8 cellular contexts compared by ENCODE assay signal in the genomic region with DNA sequence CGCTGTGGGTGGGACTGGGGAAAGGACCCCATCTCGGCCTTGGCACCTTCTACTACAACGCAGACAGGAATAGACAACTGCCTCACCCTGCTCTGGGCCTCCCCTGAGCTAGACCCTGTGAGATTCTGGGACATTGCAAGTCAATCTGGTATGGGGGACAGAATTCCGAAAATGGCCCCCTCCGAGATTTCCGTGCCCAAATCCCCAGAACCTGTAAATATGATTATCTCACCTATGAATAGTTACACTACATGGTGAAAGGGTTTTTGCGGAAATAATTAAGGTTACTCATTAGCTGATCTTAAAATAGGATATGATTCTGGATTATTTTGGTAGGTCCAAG. TPM values are rescaled to one million over a fixed set of nuclear protein-coding genes. Genes with fewer than 3 reads are reported as not detected.
DNase-seq lines count a peak whose midpoint lies in the region; ATAC-seq and TF ChIP-seq lines count a peak whose summit lies in the region.

No MANE protein-coding gene starts in this region.

- H4K20me1 ChIP-seq in MM.1S (ENCODE audit: insufficient read depth, low read length) = no peaks in the 10 kb centered on the region

- H3K4me2 ChIP-seq in MM.1S (ENCODE audit: low read depth, low read length) = peak overlapping the region; percentile 82

- H3K4me1 Mint-ChIP-seq in natural killer cell treated with Interleukin-12 subunit alpha and Interleukin-12 subunit beta and Interleukin-15 and Interleukin-18, amount 100 ng/mL, for 72 hours (ENCODE audit: low read depth in 2 of 2) = peaks cover 32 to 37% of the 10 kb centered on the region in 2 donors

- CTCF ChIA-PET in BJ (lab: Yijun Ruan, JAX) = interaction anchor here (0.7 to 5.4 kb wide), 31 partner anchors 11 to 220 kb away, joined by 3 to 66 read pairs (median 4); a partner anchor contains a TSS

- H3K9me2 ChIP-seq in MM.1S (replicated peaks; ENCODE audit: insufficient read depth, low read length) = no peaks in the 10 kb centered on the region

- H3K4me1 ChIP-seq in MM.1S (ENCODE audit: low read length) = peaks cover 5% of the 10 kb centered on the region; the same call in 1 of the 2 replicates
- peaks cover 14% of the 10 kb centered on the region for H3K4me1 ChIP-seq in effector memory CD4-positive, alpha-beta T cell (ENCODE audit: control insufficient read depth, insufficient read depth, low read length, poor library complexity, severe bottlenecking)

- peak overlapping the region; percentile 73 for H3K9ac ChIP-seq in MM.1S (ENCODE audit: low read length)

- H3K36me3 Mint-ChIP-seq in natural killer cell treated with Interleukin-12 subunit alpha and Interleukin-12 subunit beta and Interleukin-15 and Interleukin-18, amount 100 ng/mL, for 72 hours = no peaks in the 10 kb centered on the region

- H3K4me3 ChIP-seq in BJ (ENCODE audit: low read depth, low read length) (peak overlapping the region; percentile 73), MM.1S (ENCODE audit: low read length) (peak overlapping the region; percentile 88)
- peak overlapping the region; percentile 61 for H3K4me3 ChIP-seq in effector memory CD4-positive, alpha-beta T cell (ENCODE audit: insufficient read depth, low read depth, low read length, poor library complexity, severe bottlenecking)

- DNase-seq in BJ (ENCODE audit: low read depth) (no peak), MM.1S (no peak), dermis blood vessel endothelial cell (no peak), NCI-H1436 (lab: John Stamatoyannopoulos, UW) (no peak), NCI-H345 (lab: John Stamatoyannopoulos, UW) (no peak)
- no peak for DNase-seq in effector memory CD4-positive, alpha-beta T cell
- no peak for DNase-seq in natural killer cell treated with Interleukin-12 subunit alpha and Interleukin-12 subunit beta and Interleukin-15 and Interleukin-18, amount 100 ng/mL, for 72 hours (ENCODE audit: low spot score)

- H3K79me2 ChIP-seq in MM.1S (ENCODE audit: low read length) = peaks cover 13% of the 10 kb centered on the region

- ATAC-seq in natural killer cell treated with Interleukin-12 subunit alpha and Interleukin-12 subunit beta and Interleukin-15 and Interleukin-18, amount 100 ng/mL, for 72 hours = no peak
- no peak for ATAC-seq in HG03442 (IDR thresholded peaks at IDR 0.05; ENCODE audit: unreplicated experiment)

- H3F3A ChIP-seq in MM.1S (ENCODE audit: insufficient read depth, low read length) = peaks cover 11% of the 10 kb centered on the region; the same call in 1 of the 2 replicates

- peak overlapping the region; percentile 96 to 98 for H3K27ac Mint-ChIP-seq in natural killer cell treated with Interleukin-12 subunit alpha and Interleukin-12 subunit beta and Interleukin-15 and Interleukin-18, amount 100 ng/mL, for 72 hours

- peak overlapping the region; percentile 92 for H2AFZ ChIP-seq in MM.1S (ENCODE audit: low read length)

- no peak for TF ChIP-seq CTCF in BJ (IDR thresholded peaks at IDR 0.05; ENCODE audit: insufficient read depth, low read depth, low read length)
- TF ChIP-seq CTCF in MM.1S (IDR thresholded peaks at IDR 0.05; ENCODE audit: low read length) = no peak

- no peaks in the 10 kb centered on the region for H3K27me3 Mint-ChIP-seq in natural killer cell treated with Interleukin-12 subunit alpha and Interleukin-12 subunit beta and Interleukin-15 and Interleukin-18, amount 100 ng/mL, for 72 hours

- no peaks in the 10 kb centered on the region for H3K9me3 Mint-ChIP-seq in natural killer cell treated with Interleukin-12 subunit alpha and Interleukin-12 subunit beta and Interleukin-15 and Interleukin-18, amount 100 ng/mL, for 72 hours

- peak overlapping the region; percentile 99 for H3K4me3 Mint-ChIP-seq in natural killer cell treated with Interleukin-12 subunit alpha and Interleukin-12 subunit beta and Interleukin-15 and Interleukin-18, amount 100 ng/mL, for 72 hours

- POLR2A ChIA-PET in BJ (lab: Charles Lee) = interaction anchor here (0.7 to 1.3 kb wide), 2 partner anchors 24 to 39 kb away, joined by 3 to 8 read pairs; a partner anchor contains a TSS

- H3K36me3 ChIP-seq in BJ (ENCODE audit: control insufficient read depth, insufficient read depth, low read length) = peaks cover 9% of the 10 kb centered on the region
- no peaks in the 10 kb centered on the region for H3K36me3 ChIP-seq in MM.1S (replicated peaks; ENCODE audit: insufficient read depth, low read length)
- peaks cover 16% of the 10 kb centered on the region for H3K36me3 ChIP-seq in effector memory CD4-positive, alpha-beta T cell (ENCODE audit: control insufficient read depth, insufficient read depth, low read length)

- peak overlapping the region; percentile 78; the same call in 1 of the 2 replicates for H3K27ac ChIP-seq in MM.1S (ENCODE audit: low read length)
- peak overlapping the region; percentile 73 for H3K27ac ChIP-seq in effector memory CD4-positive, alpha-beta T cell (ENCODE audit: insufficient read depth, low read length, poor library complexity, severe bottlenecking)

- H3K27me3 ChIP-seq in BJ (ENCODE audit: control insufficient read depth, insufficient read depth, low read length) (no peaks in the 10 kb centered on the region), MM.1S (replicated peaks; ENCODE audit: insufficient read depth, low read length) (peaks cover 4% of the 10 kb centered on the region; the same call in 1 of the 2 replicates)
- no peaks in the 10 kb centered on the region for H3K27me3 ChIP-seq in effector memory CD4-positive, alpha-beta T cell (replicated peaks; ENCODE audit: control insufficient read depth, insufficient read depth, low read length, poor library complexity, severe bottlenecking)

- H3K9me3 ChIP-seq in MM.1S (replicated peaks; ENCODE audit: insufficient read depth, low read length) = no peaks in the 10 kb centered on the region
- no peaks in the 10 kb centered on the region for H3K9me3 ChIP-seq in effector memory CD4-positive, alpha-beta T cell (ENCODE audit: control insufficient read depth, low read length)

RNA-seq across cellular contexts. Expression of a gene that starts 0.6 kb away (rescaled TPM):
- 5.2 and 9.5 TPM in 2 replicates for polyA plus RNA-seq in BJ (2011; rRNA removed)
- polyA minus RNA-seq in BJ (2011; rRNA and poly(A)+ RNA removed) = 4.3 and 4.9 TPM in 2 replicates
- total RNA-seq in natural killer cell treated with Interleukin-12 subunit alpha and Interleukin-12 subunit beta and Interleukin-15 and Interleukin-18, amount 100 ng/mL, for 72 hours = 10 to 100 TPM; 18.0 to 25.9 TPM
- 6.1 and 9.3 TPM in 2 replicates for total RNA-seq in dermis blood vessel endothelial cell

RNA-seq across cellular contexts. Expression of a gene that starts 8.4 kb away (rescaled TPM):
- 8.6 and 13.1 TPM in 2 replicates for polyA plus RNA-seq in BJ (2011; rRNA removed)
- polyA minus RNA-seq in BJ (2011; rRNA and poly(A)+ RNA removed) = 3.9 and 8.8 TPM in 2 replicates
- total RNA-seq in natural killer cell treated with Interleukin-12 subunit alpha and Interleukin-12 subunit beta and Interleukin-15 and Interleukin-18, amount 100 ng/mL, for 72 hours = 10 to 100 TPM; 15.1 to 29.1 TPM
- 3.7 and 4.1 TPM in 2 replicates for total RNA-seq in dermis blood vessel endothelial cell

RNA-seq across cellular contexts. Expression of a gene that starts 23.6 kb away (rescaled TPM):
- polyA plus RNA-seq in BJ (2011; rRNA removed) = 210 and 476 TPM in 2 replicates
- polyA minus RNA-seq in BJ (2011; rRNA and poly(A)+ RNA removed) = 908 and 1,175 TPM in 2 replicates
- total RNA-seq in natural killer cell treated with Interleukin-12 subunit alpha and Interleukin-12 subunit beta and Interleukin-15 and Interleukin-18, amount 100 ng/mL, for 72 hours = 100 to 1,000 TPM; 424 to 774 TPM
- 259 and 492 TPM in 2 replicates for total RNA-seq in dermis blood vessel endothelial cell

RNA-seq across cellular contexts. Expression of a gene that starts 34.7 kb away (rescaled TPM):
- polyA plus RNA-seq in BJ (2011; rRNA removed) = 153 and 174 TPM in 2 replicates
- 85.9 and 104 TPM in 2 replicates for polyA minus RNA-seq in BJ (2011; rRNA and poly(A)+ RNA removed)
- total RNA-seq in natural killer cell treated with Interleukin-12 subunit alpha and Interleukin-12 subunit beta and Interleukin-15 and Interleukin-18, amount 100 ng/mL, for 72 hours = 10 to 100 TPM; 60.2 to 99.9 TPM
- 84.6 and 107 TPM in 2 replicates for total RNA-seq in dermis blood vessel endothelial cell

RNA-seq across cellular contexts. Expression of a gene that starts 38.2 kb away (rescaled TPM):
- 66.6 and 76.3 TPM in 2 replicates for polyA plus RNA-seq in BJ (2011; rRNA removed)
- polyA minus RNA-seq in BJ (2011; rRNA and poly(A)+ RNA removed) = 53.8 and 64.6 TPM in 2 replicates
- 100 to 1,000 TPM; 161 to 183 TPM for total RNA-seq in natural killer cell treated with Interleukin-12 subunit alpha and Interleukin-12 subunit beta and Interleukin-15 and Interleukin-18, amount 100 ng/mL, for 72 hours
- total RNA-seq in dermis blood vessel endothelial cell = 58.9 and 67.6 TPM in 2 replicates
